ENCODE assay signal across 10 cellular contexts in genomic region chr6:12534454-12534853, GRCh38.
"Had no signal": no experiment of that assay in that cellular context is flagged by ENCODE, and none has a peak within 500 bp of the region (broad histone marks: within the 10 kb centered on the region; RNA-seq: fewer than 3 reads in every experiment).

No MANE protein-coding gene starts in this region.

- H3K4me3 ChIP-seq: GM23338, HAP-1, K562 had no signal

- DNase-seq: H7, HFFc6, IMR-90, KG1 had no signal

- H2AFZ ChIP-seq: GM23338 had no signal

- H3K9me3 ChIP-seq: HAP-1 had no signal

- H3K27ac ChIP-seq: HL-60 had no signal

- H3K4me2 ChIP-seq: GM23338 had no signal

- H3K4me1 ChIP-seq: HAP-1 had no signal

- ATAC-seq: GM23338, HCT116, K562 had no signal

- H3K36me3 ChIP-seq: HAP-1 had no signal

- FAIRE-seq: H1, K562 had no signal
